ENCODE assay signal across 24 cellular contexts in the genomic region with DNA sequence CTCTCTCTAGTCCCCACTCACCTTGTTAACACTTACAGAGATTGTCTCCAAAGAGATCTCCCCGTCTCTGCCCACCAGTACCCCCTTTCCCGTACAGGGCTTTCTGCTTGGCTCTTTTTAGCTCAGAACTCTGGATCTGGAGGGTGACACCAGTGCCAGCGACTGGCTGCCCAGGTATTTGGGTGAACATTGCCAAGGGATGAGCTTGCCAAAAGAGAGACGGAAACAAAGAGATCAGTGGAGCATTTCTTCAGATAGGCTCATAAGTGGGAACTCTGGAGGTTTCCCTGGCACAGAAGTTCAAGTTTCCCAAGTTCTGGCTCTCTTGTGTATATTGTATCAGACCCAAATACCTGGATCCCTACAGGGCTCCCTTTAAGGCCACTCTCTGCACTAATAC. TPM values are rescaled to one million over a fixed set of nuclear protein-coding genes. Genes with fewer than 3 reads are reported as not detected.
"Had no signal": no experiment of that assay in that cellular context is flagged by ENCODE, and none has a peak within 500 bp of the region (broad histone marks: within the 10 kb centered on the region; RNA-seq: fewer than 3 reads in every experiment).

No MANE protein-coding gene starts in this region.

- H3K4me1 ChIP-seq: lower lobe of right lung, pancreas, right lobe of liver, tibial nerve, uterus had no signal

- H3K27ac ChIP-seq: hepatocyte, lower lobe of right lung, pancreas, psoas muscle, right lobe of liver, skin epidermis, spleen, suprapubic skin, thoracic aorta, tibial nerve, uterus had no signal

- FAIRE-seq: pancreas had no signal

- DNase-seq: islet precursor cell; lower lobe of right lung; mammary epithelial cell; mesenchymal stem cell; naive thymus-derived CD8-positive, alpha-beta T cell; nucleus accumbens; pancreas; posterior cingulate gyrus; psoas muscle; right lobe of liver; spleen; stimulated activated CD4-positive, alpha-beta T cell treated with anti-CD3 and anti-CD28 coated beads, Interleukin-4, amount 100 ng/mL, for 24 hours; stimulated activated naive CD4-positive, alpha-beta T cell; uterus had no signal

- ATAC-seq: left lobe of liver; lower lobe of right lung; naive thymus-derived CD8-positive, alpha-beta T cell; pancreas; psoas muscle; right lobe of liver; stimulated activated effector memory CD8-positive, alpha-beta T cell treated with anti-CD3 and anti-CD28 coated beads, Interleukin-12 subunit alpha, Interleukin-12 subunit beta, amount 100 ng/mL, for 72 hours had no signal

- H3K4me3 ChIP-seq: hepatocyte, lower lobe of right lung, pancreas, psoas muscle, right lobe of liver, skin epidermis, spleen, suprapubic skin, thoracic aorta, tibial nerve, uterus had no signal

- H3K9me3 ChIP-seq: lower lobe of right lung, pancreas, psoas muscle, right lobe of liver, spleen, suprapubic skin, thoracic aorta, tibial nerve, uterus had no signal

- H3K36me3 ChIP-seq: lower lobe of right lung, pancreas, right lobe of liver, spleen, suprapubic skin, thoracic aorta, tibial nerve, uterus had no signal

- H3K27me3 ChIP-seq: hepatocyte, pancreas, right lobe of liver, suprapubic skin, tibial nerve, uterus had no signal

RNA-seq across cellular contexts. Expression of a gene that starts 30.0 kb away (rescaled TPM):
- polyA plus RNA-seq: naive thymus-derived CD8-positive, alpha-beta T cell had no signal

RNA-seq across cellular contexts. Expression of a gene that starts 38.1 kb away (rescaled TPM):
- total RNA-seq: hepatocyte, kidney epithelial cell, left lobe of liver, liver, right lobe of liver, subcutaneous adipose tissue, suprapubic skin, thoracic aorta had no signal
- polyA plus RNA-seq: liver had no signal
